8 cellular contexts compared by ENCODE assay signal in the genomic region with DNA sequence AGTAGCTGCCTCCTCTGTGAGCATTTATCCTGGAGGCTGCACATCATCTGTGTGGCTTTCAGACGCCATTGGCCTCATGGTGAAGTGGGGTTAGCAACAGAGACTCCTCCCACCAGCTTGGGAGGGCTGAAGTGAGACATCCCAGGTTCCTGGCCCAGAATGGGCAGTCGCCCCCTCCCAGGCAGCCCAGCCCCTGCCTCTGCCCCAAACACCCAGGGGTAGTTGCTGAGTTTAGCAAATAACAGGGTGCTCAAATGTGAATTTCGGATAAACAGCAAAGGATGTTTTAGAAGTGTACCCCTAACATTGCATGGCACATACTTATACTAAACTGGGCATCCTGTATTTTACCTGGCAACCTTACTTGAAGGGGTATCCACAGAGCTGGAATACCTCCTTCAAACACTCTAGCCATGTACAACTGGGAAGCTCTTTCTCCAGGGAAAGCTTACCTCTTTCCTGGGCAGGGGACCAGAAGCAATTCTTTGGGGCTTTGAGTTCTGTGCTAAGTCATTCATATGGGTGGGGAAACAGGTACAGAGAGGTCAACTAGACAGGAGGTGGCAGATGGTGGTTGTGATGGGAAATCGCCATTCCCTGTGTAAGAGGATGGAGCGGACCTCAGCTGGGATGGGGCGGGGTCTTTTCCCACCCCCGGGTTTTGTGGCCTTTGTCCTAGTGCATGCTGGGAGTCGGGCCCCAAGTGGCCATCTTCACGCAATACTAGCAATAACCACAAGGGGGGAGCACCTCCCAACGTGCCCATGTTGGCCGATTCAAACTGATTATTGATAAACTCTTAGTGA. TPM values are rescaled to one million over a fixed set of nuclear protein-coding genes. Genes with fewer than 3 reads are reported as not detected.
A peak's percentile ranks its signal among the peaks of the same experiment; 100 is the strongest.
DNase-seq lines count a peak whose midpoint lies in the region; ATAC-seq, FAIRE-seq and TF ChIP-seq lines count a peak whose summit lies in the region.

No MANE protein-coding gene starts in this region.

- intact Hi-C loops in HepG2 (cut with micrococcal nuclease; ENCODE audit: unreplicated experiment) (loop anchor here (1.0 to 2.0 kb wide), 2 partner anchors 40 to 158 kb away; no protein-coding TSS in a partner anchor), stomach (cut with DNase I; ENCODE audit: low total_unique reads) (no loop called here)

- H3K79me2 ChIP-seq in HepG2 (ENCODE audit: insufficient read depth, low read length): no peaks in the 10 kb centered on the region

- no peak for TF ChIP-seq POLR2A in NB4 (IDR thresholded peaks at IDR 0.05; ENCODE audit: extremely low read depth, insufficient read length)
- TF ChIP-seq POLR2A in HepG2 (IDR thresholded peaks at IDR 0.05; ENCODE audit: insufficient read depth in 1 of 2, low read depth in 2 of 2, low read length in 2 of 2): no peak; a peak in 1 of 4 replicates
- TF ChIP-seq POLR2A in stomach (IDR thresholded peaks at IDR 0.05): no peak

- peak; percentile 23 for FAIRE-seq in HepG2 (lab: Jason Lieb, UNC)

- CTCF ChIA-PET in HepG2 (lab: Yijun Ruan, JAX; ENCODE audit: low intra/inter-chr PET ratio, low total read pairs): interaction anchor here (1.6 to 2.6 kb wide), 2 partner anchors 40 to 54 kb away, joined by 5 to 20 read pairs; no protein-coding TSS in a partner anchor

- peak overlapping the region; percentile 46 for H3K4me2 ChIP-seq in HepG2 (ENCODE audit: low read depth, low read length)

- H3K27me3 ChIP-seq in HepG2 (ENCODE audit: control insufficient read depth in 1 of 2, insufficient read depth in 2 of 2, low read length in 2 of 2): peaks cover 0 to 7% of the 10 kb centered on the region in 2 experiments; a peak in 2 of 5 replicates
- peaks cover 0 to 46% (median 0%) of the 10 kb centered on the region in 3 donors for H3K27me3 ChIP-seq in stomach

- DNase-seq in activated gamma-delta T cell treated with Interleukin-2 at 50 U/mL for 16 hours (peak; percentile 25), activated gamma-delta T cell (lab: John Stamatoyannopoulos, UW) (no peak), NB4 (ENCODE audit: low read depth) (peak; percentile 62), T1000 (lab: John Stamatoyannopoulos, UW) (peak; percentile 55), caudate nucleus (lab: John Stamatoyannopoulos, UW) (peak in 44 of 61 donors; percentile 4 to 63 (median 28)), HepG2 (ENCODE audit: low spot score) (peak; percentile 41), stomach (peak; percentile 67)

- POLR2A ChIA-PET in HepG2 (lab: Yijun Ruan, JAX): no interaction called here

- H4K20me1 ChIP-seq in HepG2 (ENCODE audit: insufficient read depth, low read length): no peaks in the 10 kb centered on the region

- H2AFZ ChIP-seq in HepG2 (ENCODE audit: low read length): no peak overlapping the region

- H3K9me3 ChIP-seq in HepG2 (ENCODE audit: low read length): no peaks in the 10 kb centered on the region
- H3K9me3 ChIP-seq in stomach: no peaks in the 10 kb centered on the region

- H3K9ac ChIP-seq in HepG2 (ENCODE audit: insufficient read depth, low read depth, low read length): no peak overlapping the region

- no peak overlapping the region for H3K4me3 ChIP-seq in NB4 (ENCODE audit: low read depth, low read length)
- H3K4me3 ChIP-seq in HepG2 (replicated peaks in 1 of 3; ENCODE audit: insufficient read depth in 1 of 3, low read depth in 2 of 3, low read length in 3 of 3): no peak overlapping the region
- no peak overlapping the region for H3K4me3 ChIP-seq in stomach

- no peak for TF ChIP-seq EP300 in HepG2 (IDR thresholded peaks at IDR 0.05; ENCODE audit: low read depth in 2 of 2, low read length in 2 of 2)
- no peak for TF ChIP-seq EP300 in HepG2 (CRISPR knock-in tag; IDR thresholded peaks at IDR 0.05; ENCODE audit: borderline replicate concordance)
- no peak for TF ChIP-seq EP300 in stomach (IDR thresholded peaks at IDR 0.05)

- peak; percentile 66 for TF ChIP-seq RAD21 in HepG2 (CRISPR knock-in tag; IDR thresholded peaks at IDR 0.05)

- TF ChIP-seq CTCF in NB4 (IDR thresholded peaks at IDR 0.05; ENCODE audit: low read depth, low read length) (peak; percentile 64), HepG2 (CRISPR knock-in tag; IDR thresholded peaks at IDR 0.05) (peak; percentile 78), stomach (IDR thresholded peaks at IDR 0.05) (peak in 5 of 7 experiments; percentile 64 to 84 (median 77))

- H3K36me3 ChIP-seq in HepG2 (replicated peaks in 1 of 2; ENCODE audit: control insufficient read depth in 1 of 2, insufficient read depth in 2 of 2, low read length in 2 of 2) (no peaks in the 10 kb centered on the region), stomach (no peaks in the 10 kb centered on the region)

- WGBS in HepG2 (ENCODE audit: low lambda C conversion rate): 7% methylated on average over 6 of the region's 11 CpGs
- WGBS in stomach, 5 donors: 16 to 26% (median 17%) methylated on average over 11 of the region's 11 CpGs

- BruUV-seq in HepG2 (replicated peaks; lab: Mats Ljungman, UMichigan): no TSS peak

- peak overlapping the region; percentile 0 for H3K27ac ChIP-seq in caudate nucleus (ENCODE audit: low read depth, low read length)
- no peak overlapping the region for H3K27ac ChIP-seq in HepG2 (ENCODE audit: extremely low read length, insufficient read depth, low read length)
- no peak overlapping the region for H3K27ac ChIP-seq in stomach

- peak; percentile 79 for ATAC-seq in HepG2
- ATAC-seq in HG03280 (IDR thresholded peaks at IDR 0.05; ENCODE audit: unreplicated experiment): no peak

- H3K4me1 ChIP-seq in HepG2 (ENCODE audit: insufficient read depth, low read length) (peaks cover 16% of the 10 kb centered on the region), stomach (peaks cover 0 to 9% (median 5%) of the 10 kb centered on the region in 4 donors)

- in situ Hi-C loops in HepG2 (cut with HindIII; ENCODE audit: extremely low pct_ligation_motif_present, low pct_unique_long_range_greater_than_20kb): no loop called here

RNA-seq across cellular contexts. Expression of a gene that starts 19.3 kb away (rescaled TPM):
- total RNA-seq in HepG2 (2016; rRNA removed; fragmentation: Illumina TruSeq; extraction: Trizol) (40.3 and 45.6 TPM in 2 replicates), stomach (10 to 100 TPM in 2 of 5 donors, 1 to 10 TPM in 2, not detected in 1; 1.8 to 14.8 (median 10.2) TPM)
- total RNA-seq in HepG2 (2016; cell fraction: cytosol; rRNA removed; fragmentation: Illumina TruSeq; extraction: Trizol; ENCODE audit: low read depth): 33.4 and 35.3 TPM in 2 replicates
- 40.9 and 46.1 TPM in 2 replicates for total RNA-seq in HepG2 (2016; cell fraction: insoluble cytoplasmic fraction; rRNA removed; fragmentation: Illumina TruSeq; extraction: Trizol)
- total RNA-seq in HepG2 (2016; cell fraction: membrane; rRNA removed; fragmentation: Illumina TruSeq; extraction: Trizol): 44.5 and 56.8 TPM in 2 replicates
- total RNA-seq in HepG2 (2016; cell fraction: nucleus; rRNA removed; fragmentation: Illumina TruSeq; extraction: Trizol): 24.5 and 30.0 TPM in 2 replicates
- polyA plus RNA-seq in HepG2 (2011; rRNA removed) (29.5 TPM in 2 replicates), stomach (10 to 100 TPM; 15.3 to 45.0 (median 27.4) TPM)
- polyA plus RNA-seq in HepG2 (2011; cell fraction: cytosol; rRNA removed): 33.0 and 55.8 TPM in 2 replicates
- polyA plus RNA-seq in HepG2 (2011; cell fraction: nucleus; rRNA removed): 33.3 and 33.4 TPM in 2 replicates
- 16.5 and 23.5 TPM in 2 replicates for polyA plus RNA-seq in HepG2 (2012)
- 26.8 and 41.3 TPM in 2 replicates for polyA plus RNA-seq in HepG2 (2016; cell fraction: cytosol; fragmentation: Illumina TruSeq; extraction: Trizol; ENCODE audit: low read depth)
- 32.6 and 35.9 TPM in 2 replicates for polyA plus RNA-seq in HepG2 (2016; cell fraction: insoluble cytoplasmic fraction; fragmentation: Illumina TruSeq; extraction: Trizol; ENCODE audit: low read depth)
- 36.2 and 46.2 TPM in 2 replicates for polyA plus RNA-seq in HepG2 (2016; cell fraction: membrane; fragmentation: Illumina TruSeq; extraction: Trizol; ENCODE audit: low read depth)
- 42.3 and 44.8 TPM in 2 replicates for polyA plus RNA-seq in HepG2 (2016; cell fraction: nucleus; fragmentation: Illumina TruSeq; extraction: Trizol; ENCODE audit: insufficient read depth, low read depth)
- polyA minus RNA-seq in HepG2 (2011; rRNA and poly(A)+ RNA removed; ENCODE audit: low replicate concordance): 41.9 and 45.1 TPM in 2 replicates
- 13.7 and 14.0 TPM in 2 replicates for polyA minus RNA-seq in HepG2 (2011; cell fraction: cytosol; rRNA and poly(A)+ RNA removed)
- 5.2 and 9.7 TPM in 2 replicates for polyA minus RNA-seq in HepG2 (2011; cell fraction: nucleus; rRNA and poly(A)+ RNA removed)

RNA-seq across cellular contexts. Expression of a gene that starts 27.0 kb away (rescaled TPM):
- total RNA-seq in HepG2 (2016; rRNA removed; fragmentation: Illumina TruSeq; extraction: Trizol) (not detected in 2 replicates), stomach (not detected)
- not detected in 2 replicates for total RNA-seq in HepG2 (2016; cell fraction: cytosol; rRNA removed; fragmentation: Illumina TruSeq; extraction: Trizol; ENCODE audit: low read depth)
- total RNA-seq in HepG2 (2016; cell fraction: insoluble cytoplasmic fraction; rRNA removed; fragmentation: Illumina TruSeq; extraction: Trizol): not detected in 2 replicates
- not detected in 2 replicates for total RNA-seq in HepG2 (2016; cell fraction: membrane; rRNA removed; fragmentation: Illumina TruSeq; extraction: Trizol)
- total RNA-seq in HepG2 (2016; cell fraction: nucleus; rRNA removed; fragmentation: Illumina TruSeq; extraction: Trizol): not detected in 2 replicates
- polyA plus RNA-seq in HepG2 (2011; rRNA removed) (not detected in 2 replicates), stomach (not detected)
- polyA plus RNA-seq in HepG2 (2011; cell fraction: cytosol; rRNA removed): not detected in 2 replicates
- polyA plus RNA-seq in HepG2 (2011; cell fraction: nucleus; rRNA removed): not detected in 2 replicates
- polyA plus RNA-seq in HepG2 (2012): not detected in 2 replicates
- polyA plus RNA-seq in HepG2 (2016; cell fraction: cytosol; fragmentation: Illumina TruSeq; extraction: Trizol; ENCODE audit: low read depth): not detected in 2 replicates
- polyA plus RNA-seq in HepG2 (2016; cell fraction: insoluble cytoplasmic fraction; fragmentation: Illumina TruSeq; extraction: Trizol; ENCODE audit: low read depth): not detected in 2 replicates
- polyA plus RNA-seq in HepG2 (2016; cell fraction: membrane; fragmentation: Illumina TruSeq; extraction: Trizol; ENCODE audit: low read depth): not detected in 2 replicates
- polyA plus RNA-seq in HepG2 (2016; cell fraction: nucleus; fragmentation: Illumina TruSeq; extraction: Trizol; ENCODE audit: insufficient read depth, low read depth): not detected in 2 replicates
- polyA minus RNA-seq in HepG2 (2011; rRNA and poly(A)+ RNA removed; ENCODE audit: low replicate concordance): 0.07 TPM in 1 of 2 replicates, not detected in the other
- not detected in 2 replicates for polyA minus RNA-seq in HepG2 (2011; cell fraction: cytosol; rRNA and poly(A)+ RNA removed)
- polyA minus RNA-seq in HepG2 (2011; cell fraction: nucleus; rRNA and poly(A)+ RNA removed): not detected in 2 replicates

RNA-seq across cellular contexts. Expression of a gene that starts 48.0 kb away (rescaled TPM):
- 4.1 and 5.3 TPM in 2 replicates for total RNA-seq in HepG2 (2016; rRNA removed; fragmentation: Illumina TruSeq; extraction: Trizol)
- 0.71 and 0.88 TPM in 2 replicates for total RNA-seq in HepG2 (2016; cell fraction: cytosol; rRNA removed; fragmentation: Illumina TruSeq; extraction: Trizol; ENCODE audit: low read depth)
- 5.1 TPM in 2 replicates for total RNA-seq in HepG2 (2016; cell fraction: insoluble cytoplasmic fraction; rRNA removed; fragmentation: Illumina TruSeq; extraction: Trizol)
- 2.0 and 2.8 TPM in 2 replicates for total RNA-seq in HepG2 (2016; cell fraction: membrane; rRNA removed; fragmentation: Illumina TruSeq; extraction: Trizol)
- 3.5 and 5.0 TPM in 2 replicates for total RNA-seq in HepG2 (2016; cell fraction: nucleus; rRNA removed; fragmentation: Illumina TruSeq; extraction: Trizol)
- polyA plus RNA-seq in HepG2 (2011; rRNA removed): 5.1 and 9.1 TPM in 2 replicates
- 6.9 and 7.2 TPM in 2 replicates for polyA plus RNA-seq in HepG2 (2011; cell fraction: cytosol; rRNA removed)
- 13.4 and 15.2 TPM in 2 replicates for polyA plus RNA-seq in HepG2 (2011; cell fraction: nucleus; rRNA removed)
- 4.1 and 4.7 TPM in 2 replicates for polyA plus RNA-seq in HepG2 (2012)
- polyA plus RNA-seq in HepG2 (2016; cell fraction: cytosol; fragmentation: Illumina TruSeq; extraction: Trizol; ENCODE audit: low read depth): 1.8 and 2.4 TPM in 2 replicates
- 5.3 and 5.4 TPM in 2 replicates for polyA plus RNA-seq in HepG2 (2016; cell fraction: insoluble cytoplasmic fraction; fragmentation: Illumina TruSeq; extraction: Trizol; ENCODE audit: low read depth)
- polyA plus RNA-seq in HepG2 (2016; cell fraction: membrane; fragmentation: Illumina TruSeq; extraction: Trizol; ENCODE audit: low read depth): 1.9 and 2.3 TPM in 2 replicates
- 5.5 and 6.3 TPM in 2 replicates for polyA plus RNA-seq in HepG2 (2016; cell fraction: nucleus; fragmentation: Illumina TruSeq; extraction: Trizol; ENCODE audit: insufficient read depth, low read depth)
- 13.5 and 19.9 TPM in 2 replicates for polyA minus RNA-seq in HepG2 (2011; rRNA and poly(A)+ RNA removed; ENCODE audit: low replicate concordance)
- 4.4 and 5.6 TPM in 2 replicates for polyA minus RNA-seq in HepG2 (2011; cell fraction: cytosol; rRNA and poly(A)+ RNA removed)
- 11.5 and 19.1 TPM in 2 replicates for polyA minus RNA-seq in HepG2 (2011; cell fraction: nucleus; rRNA and poly(A)+ RNA removed)
- total RNA-seq in stomach: 10 to 100 TPM in 2 of 5 donors, 1 to 10 TPM in 1, not detected in 2; 4.1 to 19.4 (median 17.1) TPM
- 10 to 100 TPM in 1 of 3 donors, 1 to 10 TPM in 2; 9.9 to 10.3 (median 10.0) TPM for polyA plus RNA-seq in stomach

RNA-seq across cellular contexts. Expression of a gene that starts 57.6 kb away (rescaled TPM):
- total RNA-seq in HepG2 (2016; rRNA removed; fragmentation: Illumina TruSeq; extraction: Trizol): 2.4 and 5.3 TPM in 2 replicates
- 1.6 and 1.9 TPM in 2 replicates for total RNA-seq in HepG2 (2016; cell fraction: cytosol; rRNA removed; fragmentation: Illumina TruSeq; extraction: Trizol; ENCODE audit: low read depth)
- total RNA-seq in HepG2 (2016; cell fraction: insoluble cytoplasmic fraction; rRNA removed; fragmentation: Illumina TruSeq; extraction: Trizol): 2.5 and 5.7 TPM in 2 replicates
- total RNA-seq in HepG2 (2016; cell fraction: membrane; rRNA removed; fragmentation: Illumina TruSeq; extraction: Trizol): 2.5 and 3.5 TPM in 2 replicates
- 7.1 and 8.8 TPM in 2 replicates for total RNA-seq in HepG2 (2016; cell fraction: nucleus; rRNA removed; fragmentation: Illumina TruSeq; extraction: Trizol)
- 6.1 and 9.2 TPM in 2 replicates for polyA plus RNA-seq in HepG2 (2011; rRNA removed)
- polyA plus RNA-seq in HepG2 (2011; cell fraction: cytosol; rRNA removed): 3.8 and 4.9 TPM in 2 replicates
- 55.4 and 60.1 TPM in 2 replicates for polyA plus RNA-seq in HepG2 (2011; cell fraction: nucleus; rRNA removed)
- 5.4 and 7.0 TPM in 2 replicates for polyA plus RNA-seq in HepG2 (2012)
- 1.1 and 1.2 TPM in 2 replicates for polyA plus RNA-seq in HepG2 (2016; cell fraction: cytosol; fragmentation: Illumina TruSeq; extraction: Trizol; ENCODE audit: low read depth)
- polyA plus RNA-seq in HepG2 (2016; cell fraction: insoluble cytoplasmic fraction; fragmentation: Illumina TruSeq; extraction: Trizol; ENCODE audit: low read depth): 1.6 and 1.8 TPM in 2 replicates
- 1.9 and 2.2 TPM in 2 replicates for polyA plus RNA-seq in HepG2 (2016; cell fraction: membrane; fragmentation: Illumina TruSeq; extraction: Trizol; ENCODE audit: low read depth)
- 17.7 and 18.4 TPM in 2 replicates for polyA plus RNA-seq in HepG2 (2016; cell fraction: nucleus; fragmentation: Illumina TruSeq; extraction: Trizol; ENCODE audit: insufficient read depth, low read depth)
- polyA minus RNA-seq in HepG2 (2011; rRNA and poly(A)+ RNA removed; ENCODE audit: low replicate concordance): 10.6 and 16.6 TPM in 2 replicates
- 2.3 and 4.5 TPM in 2 replicates for polyA minus RNA-seq in HepG2 (2011; cell fraction: cytosol; rRNA and poly(A)+ RNA removed)
- polyA minus RNA-seq in HepG2 (2011; cell fraction: nucleus; rRNA and poly(A)+ RNA removed): 12.6 and 12.9 TPM in 2 replicates
- total RNA-seq in stomach: 10 to 100 TPM in 3 of 5 donors, 1 to 10 TPM in 2; 3.6 to 29.4 (median 15.6) TPM
- polyA plus RNA-seq in stomach: 1 to 10 TPM; 4.1 to 8.4 (median 4.3) TPM
